1 cellular context compared by ENCODE assay signal in the genomic region with DNA sequence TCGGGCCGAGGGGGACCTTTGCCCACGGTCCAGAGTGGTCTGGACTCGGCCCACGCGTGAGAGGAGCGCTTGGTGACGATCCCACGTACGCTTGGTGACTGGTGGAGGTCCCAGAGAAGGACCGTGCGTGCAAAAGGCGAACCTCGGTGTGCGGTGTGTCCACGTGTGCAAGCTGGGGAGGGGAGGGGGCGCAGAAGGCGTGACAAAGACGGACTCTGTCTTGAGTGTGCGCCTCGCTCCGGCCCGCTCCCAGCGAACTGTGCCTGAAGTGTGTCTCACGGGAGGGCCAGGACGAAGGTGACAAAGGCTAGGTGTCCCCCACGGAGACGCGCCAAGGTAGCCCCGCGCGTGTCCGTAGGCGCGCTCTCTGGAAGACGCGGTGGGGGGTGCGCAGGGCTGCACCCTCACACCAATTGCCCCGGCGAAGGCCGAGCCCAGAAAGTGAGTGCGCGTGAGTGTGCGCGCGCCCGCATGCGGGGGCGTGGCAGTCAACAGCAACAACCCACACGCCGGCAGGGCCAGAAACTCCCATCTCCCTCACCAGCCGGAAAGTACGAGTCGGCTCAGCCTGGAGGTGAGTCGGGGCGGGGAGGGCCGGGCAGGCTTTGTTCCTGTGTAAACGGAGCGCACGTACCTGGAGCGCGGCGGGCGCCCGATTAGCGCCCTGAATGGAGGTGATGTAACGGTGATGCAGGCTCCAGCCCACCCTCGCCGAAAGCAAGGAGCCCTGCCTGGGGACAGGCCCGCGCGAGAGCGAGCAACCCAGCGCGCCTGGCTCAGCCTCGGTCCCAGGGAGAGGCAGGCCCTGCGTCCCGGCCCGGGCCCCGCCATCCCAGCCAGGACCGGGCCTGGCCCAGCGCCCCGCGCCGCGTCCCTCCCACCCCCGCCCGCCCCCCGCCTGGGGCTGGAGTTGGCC.
A peak's percentile ranks its signal among the peaks of the same experiment; 100 is the strongest.
TF ChIP-seq lines count a peak whose summit lies in the region.

A gene with protein sequence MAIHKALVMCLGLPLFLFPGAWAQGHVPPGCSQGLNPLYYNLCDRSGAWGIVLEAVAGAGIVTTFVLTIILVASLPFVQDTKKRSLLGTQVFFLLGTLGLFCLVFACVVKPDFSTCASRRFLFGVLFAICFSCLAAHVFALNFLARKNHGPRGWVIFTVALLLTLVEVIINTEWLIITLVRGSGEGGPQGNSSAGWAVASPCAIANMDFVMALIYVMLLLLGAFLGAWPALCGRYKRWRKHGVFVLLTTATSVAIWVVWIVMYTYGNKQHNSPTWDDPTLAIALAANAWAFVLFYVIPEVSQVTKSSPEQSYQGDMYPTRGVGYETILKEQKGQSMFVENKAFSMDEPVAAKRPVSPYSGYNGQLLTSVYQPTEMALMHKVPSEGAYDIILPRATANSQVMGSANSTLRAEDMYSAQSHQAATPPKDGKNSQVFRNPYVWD (plus strand): TSS at position 521 of the 916 bp plus-strand sequence. CDS start 7,689 bp downstream, outside the sequence.

TF ChIP-seq in HepG2, 621 proteins besides CTCF, POLR2A, EP300 and RAD21 (continued from another document and continues in another):
- TF ChIP-seq, protein P1, sequence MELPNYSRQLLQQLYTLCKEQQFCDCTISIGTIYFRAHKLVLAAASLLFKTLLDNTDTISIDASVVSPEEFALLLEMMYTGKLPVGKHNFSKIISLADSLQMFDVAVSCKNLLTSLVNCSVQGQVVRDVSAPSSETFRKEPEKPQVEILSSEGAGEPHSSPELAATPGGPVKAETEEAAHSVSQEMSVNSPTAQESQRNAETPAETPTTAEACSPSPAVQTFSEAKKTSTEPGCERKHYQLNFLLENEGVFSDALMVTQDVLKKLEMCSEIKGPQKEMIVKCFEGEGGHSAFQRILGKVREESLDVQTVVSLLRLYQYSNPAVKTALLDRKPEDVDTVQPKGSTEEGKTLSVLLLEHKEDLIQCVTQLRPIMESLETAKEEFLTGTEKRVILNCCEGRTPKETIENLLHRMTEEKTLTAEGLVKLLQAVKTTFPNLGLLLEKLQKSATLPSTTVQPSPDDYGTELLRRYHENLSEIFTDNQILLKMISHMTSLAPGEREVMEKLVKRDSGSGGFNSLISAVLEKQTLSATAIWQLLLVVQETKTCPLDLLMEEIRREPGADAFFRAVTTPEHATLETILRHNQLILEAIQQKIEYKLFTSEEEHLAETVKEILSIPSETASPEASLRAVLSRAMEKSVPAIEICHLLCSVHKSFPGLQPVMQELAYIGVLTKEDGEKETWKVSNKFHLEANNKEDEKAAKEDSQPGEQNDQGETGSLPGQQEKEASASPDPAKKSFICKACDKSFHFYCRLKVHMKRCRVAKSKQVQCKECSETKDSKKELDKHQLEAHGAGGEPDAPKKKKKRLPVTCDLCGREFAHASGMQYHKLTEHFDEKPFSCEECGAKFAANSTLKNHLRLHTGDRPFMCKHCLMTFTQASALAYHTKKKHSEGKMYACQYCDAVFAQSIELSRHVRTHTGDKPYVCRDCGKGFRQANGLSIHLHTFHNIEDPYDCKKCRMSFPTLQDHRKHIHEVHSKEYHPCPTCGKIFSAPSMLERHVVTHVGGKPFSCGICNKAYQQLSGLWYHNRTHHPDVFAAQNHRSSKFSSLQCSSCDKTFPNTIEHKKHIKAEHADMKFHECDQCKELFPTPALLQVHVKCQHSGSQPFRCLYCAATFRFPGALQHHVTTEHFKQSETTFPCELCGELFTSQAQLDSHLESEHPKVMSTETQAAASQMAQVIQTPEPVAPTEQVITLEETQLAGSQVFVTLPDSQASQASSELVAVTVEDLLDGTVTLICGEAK (IDR thresholded peaks at IDR 0.05) = no peak
- TF ChIP-seq, protein P1 (CRISPR knock-in tag; IDR thresholded peaks at IDR 0.05) = peak; percentile 51
- TF ChIP-seq, protein P2, sequence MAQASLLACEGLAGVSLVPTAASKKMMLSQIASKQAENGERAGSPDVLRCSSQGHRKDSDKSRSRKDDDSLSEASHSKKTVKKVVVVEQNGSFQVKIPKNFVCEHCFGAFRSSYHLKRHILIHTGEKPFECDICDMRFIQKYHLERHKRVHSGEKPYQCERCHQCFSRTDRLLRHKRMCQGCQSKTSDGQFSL (CRISPR knock-in tag; IDR thresholded peaks at IDR 0.05) = peak; percentile 99
- TF ChIP-seq, protein P3, sequence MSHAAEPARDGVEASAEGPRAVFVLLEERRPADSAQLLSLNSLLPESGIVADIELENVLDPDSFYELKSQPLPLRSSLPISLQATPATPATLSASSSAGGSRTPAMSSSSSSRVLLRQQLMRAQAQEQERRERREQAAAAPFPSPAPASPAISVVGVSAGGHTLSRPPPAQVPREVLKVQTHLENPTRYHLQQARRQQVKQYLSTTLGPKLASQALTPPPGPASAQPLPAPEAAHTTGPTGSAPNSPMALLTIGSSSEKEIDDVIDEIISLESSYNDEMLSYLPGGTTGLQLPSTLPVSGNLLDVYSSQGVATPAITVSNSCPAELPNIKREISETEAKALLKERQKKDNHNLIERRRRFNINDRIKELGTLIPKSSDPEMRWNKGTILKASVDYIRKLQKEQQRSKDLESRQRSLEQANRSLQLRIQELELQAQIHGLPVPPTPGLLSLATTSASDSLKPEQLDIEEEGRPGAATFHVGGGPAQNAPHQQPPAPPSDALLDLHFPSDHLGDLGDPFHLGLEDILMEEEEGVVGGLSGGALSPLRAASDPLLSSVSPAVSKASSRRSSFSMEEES (CRISPR knock-in tag; IDR thresholded peaks at IDR 0.05) = peak; percentile 78
- TF ChIP-seq ZKSCAN8 (CRISPR knock-in tag; IDR thresholded peaks at IDR 0.05; ENCODE audit: borderline replicate concordance) = no peak
- TF ChIP-seq, protein P4, sequence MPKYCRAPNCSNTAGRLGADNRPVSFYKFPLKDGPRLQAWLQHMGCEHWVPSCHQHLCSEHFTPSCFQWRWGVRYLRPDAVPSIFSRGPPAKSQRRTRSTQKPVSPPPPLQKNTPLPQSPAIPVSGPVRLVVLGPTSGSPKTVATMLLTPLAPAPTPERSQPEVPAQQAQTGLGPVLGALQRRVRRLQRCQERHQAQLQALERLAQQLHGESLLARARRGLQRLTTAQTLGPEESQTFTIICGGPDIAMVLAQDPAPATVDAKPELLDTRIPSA (CRISPR knock-in tag; IDR thresholded peaks at IDR 0.05; ENCODE audit: borderline replicate concordance) = peak; percentile 18; the same call in 1 of the 2 replicates
- TF ChIP-seq ZNF510 (CRISPR knock-in tag; IDR thresholded peaks at IDR 0.05; ENCODE audit: low read depth) = 0 out of 2 replicates have a peak, but pooled peaks have one; percentile 27
- TF ChIP-seq, protein P5, sequence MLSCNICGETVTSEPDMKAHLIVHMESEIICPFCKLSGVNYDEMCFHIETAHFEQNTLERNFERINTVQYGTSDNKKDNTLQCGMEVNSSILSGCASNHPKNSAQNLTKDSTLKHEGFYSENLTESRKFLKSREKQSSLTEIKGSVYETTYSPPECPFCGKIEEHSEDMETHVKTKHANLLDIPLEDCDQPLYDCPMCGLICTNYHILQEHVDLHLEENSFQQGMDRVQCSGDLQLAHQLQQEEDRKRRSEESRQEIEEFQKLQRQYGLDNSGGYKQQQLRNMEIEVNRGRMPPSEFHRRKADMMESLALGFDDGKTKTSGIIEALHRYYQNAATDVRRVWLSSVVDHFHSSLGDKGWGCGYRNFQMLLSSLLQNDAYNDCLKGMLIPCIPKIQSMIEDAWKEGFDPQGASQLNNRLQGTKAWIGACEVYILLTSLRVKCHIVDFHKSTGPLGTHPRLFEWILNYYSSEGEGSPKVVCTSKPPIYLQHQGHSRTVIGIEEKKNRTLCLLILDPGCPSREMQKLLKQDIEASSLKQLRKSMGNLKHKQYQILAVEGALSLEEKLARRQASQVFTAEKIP (CRISPR knock-in tag; IDR thresholded peaks at IDR 0.05; ENCODE audit: borderline replicate concordance) = no peak
- no peak for TF ChIP-seq SPEN (CRISPR knock-in tag; IDR thresholded peaks at IDR 0.05; ENCODE audit: low read depth)
- TF ChIP-seq ELF3 (CRISPR knock-in tag; IDR thresholded peaks at IDR 0.05) = peak; percentile 61; the same call in 1 of the 2 replicates
- TF ChIP-seq SMYD3 (CRISPR knock-in tag; IDR thresholded peaks at IDR 0.05) = peak; percentile 68; the same call in 1 of the 2 replicates
- no peak for TF ChIP-seq ZNF101 (CRISPR knock-in tag; IDR thresholded peaks at IDR 0.05; ENCODE audit: borderline replicate concordance, low read depth)
- TF ChIP-seq NFE2L2 (IDR thresholded peaks at IDR 0.05; ENCODE audit: low read length) = no peak
- TF ChIP-seq MTF1 (CRISPR knock-in tag; IDR thresholded peaks at IDR 0.05) = peak; percentile 9
- TF ChIP-seq ZNF253 (CRISPR knock-in tag; IDR thresholded peaks at IDR 0.05; ENCODE audit: borderline replicate concordance) = no peak; the same call in 1 of the 2 replicates
- peak; percentile 50; the same call in 1 of the 2 replicates for TF ChIP-seq GATA4 (IDR thresholded peaks at IDR 0.05; ENCODE audit: borderline replicate concordance, low read depth)
- TF ChIP-seq HNRNPLL (IDR thresholded peaks at IDR 0.05; ENCODE audit: low read depth, low read length, poor library complexity, severe bottlenecking) = peak; percentile 93
- TF ChIP-seq SNAPC2 (CRISPR knock-in tag; IDR thresholded peaks at IDR 0.05) = peak; percentile 78; the same call in 1 of the 2 replicates
- peak; percentile 33; the same call in 1 of the 2 replicates for TF ChIP-seq YEATS4 (CRISPR knock-in tag; IDR thresholded peaks at IDR 0.05; ENCODE audit: borderline replicate concordance)
- no peak; the same call in 1 of the 2 replicates for TF ChIP-seq HNF4G (IDR thresholded peaks at IDR 0.05; ENCODE audit: borderline replicate concordance, low read depth, low read length)
- no peak; the same call in 1 of the 2 replicates for TF ChIP-seq HNF4G (CRISPR knock-in tag; IDR thresholded peaks at IDR 0.05; ENCODE audit: borderline replicate concordance, low read depth)
- TF ChIP-seq ZNF234 (CRISPR knock-in tag; conservative IDR thresholded peaks at IDR 0.05) = no peak
- TF ChIP-seq SETDB1 (CRISPR knock-in tag; IDR thresholded peaks at IDR 0.05; ENCODE audit: borderline replicate concordance) = no peak
- no peak; the same call in 1 of the 2 replicates for TF ChIP-seq ZNF607 (CRISPR knock-in tag; IDR thresholded peaks at IDR 0.05; ENCODE audit: borderline replicate concordance)
- TF ChIP-seq, protein P6, sequence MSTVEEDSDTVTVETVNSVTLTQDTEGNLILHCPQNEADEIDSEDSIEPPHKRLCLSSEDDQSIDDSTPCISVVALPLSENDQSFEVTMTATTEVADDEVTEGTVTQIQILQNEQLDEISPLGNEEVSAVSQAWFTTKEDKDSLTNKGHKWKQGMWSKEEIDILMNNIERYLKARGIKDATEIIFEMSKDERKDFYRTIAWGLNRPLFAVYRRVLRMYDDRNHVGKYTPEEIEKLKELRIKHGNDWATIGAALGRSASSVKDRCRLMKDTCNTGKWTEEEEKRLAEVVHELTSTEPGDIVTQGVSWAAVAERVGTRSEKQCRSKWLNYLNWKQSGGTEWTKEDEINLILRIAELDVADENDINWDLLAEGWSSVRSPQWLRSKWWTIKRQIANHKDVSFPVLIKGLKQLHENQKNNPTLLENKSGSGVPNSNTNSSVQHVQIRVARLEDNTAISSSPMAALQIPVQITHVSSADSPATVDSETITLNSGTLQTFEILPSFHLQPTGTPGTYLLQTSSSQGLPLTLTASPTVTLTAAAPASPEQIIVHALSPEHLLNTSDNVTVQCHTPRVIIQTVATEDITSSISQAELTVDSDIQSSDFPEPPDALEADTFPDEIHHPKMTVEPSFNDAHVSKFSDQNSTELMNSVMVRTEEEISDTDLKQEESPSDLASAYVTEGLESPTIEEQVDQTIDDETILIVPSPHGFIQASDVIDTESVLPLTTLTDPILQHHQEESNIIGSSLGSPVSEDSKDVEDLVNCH (CRISPR knock-in tag; IDR thresholded peaks at IDR 0.05) = no peak; the same call in 1 of the 2 replicates
- TF ChIP-seq, protein P7, sequence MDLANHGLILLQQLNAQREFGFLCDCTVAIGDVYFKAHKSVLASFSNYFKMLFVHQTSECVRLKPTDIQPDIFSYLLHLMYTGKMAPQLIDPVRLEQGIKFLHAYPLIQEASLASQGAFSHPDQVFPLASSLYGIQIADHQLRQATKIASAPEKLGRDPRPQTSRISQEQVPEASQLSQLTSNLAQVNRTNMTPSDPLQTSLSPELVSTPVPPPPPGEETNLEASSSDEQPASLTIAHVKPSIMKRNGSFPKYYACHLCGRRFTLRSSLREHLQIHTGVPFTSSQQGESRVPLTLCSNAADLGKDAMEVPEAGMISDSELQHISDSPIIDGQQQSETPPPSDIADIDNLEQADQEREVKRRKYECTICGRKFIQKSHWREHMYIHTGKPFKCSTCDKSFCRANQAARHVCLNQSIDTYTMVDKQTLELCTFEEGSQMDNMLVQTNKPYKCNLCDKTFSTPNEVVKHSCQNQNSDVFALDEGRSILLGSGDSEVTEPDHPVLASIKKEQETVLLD (CRISPR knock-in tag; IDR thresholded peaks at IDR 0.05; ENCODE audit: low read depth) = peak; percentile 63; the same call in 1 of the 2 replicates
- 0 out of 2 replicates have a peak, but pooled peaks have one; percentile 25 for TF ChIP-seq RFXANK (CRISPR knock-in tag; IDR thresholded peaks at IDR 0.05)
